ENCODE assay signal across 25 cellular contexts in the genomic region with DNA sequence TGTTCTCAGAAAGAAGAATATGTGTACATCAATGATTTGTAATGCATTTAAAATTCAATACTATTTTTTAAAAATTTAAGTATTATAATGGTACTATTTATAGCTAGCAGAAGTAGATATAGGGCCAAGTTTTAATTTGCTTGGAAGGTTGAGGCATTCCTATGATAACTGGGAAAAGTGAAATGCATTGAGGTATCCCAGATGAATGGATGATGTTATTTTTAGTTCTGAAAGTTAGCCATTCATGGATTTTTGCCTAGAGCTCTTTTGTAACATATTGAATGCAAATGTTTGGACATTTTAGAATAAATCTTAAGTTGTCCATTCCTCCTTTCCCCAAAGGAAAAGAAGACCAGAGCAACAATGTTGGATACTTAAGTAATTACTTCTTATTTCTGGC. TPM values are rescaled to one million over a fixed set of nuclear protein-coding genes. Genes with fewer than 3 reads are reported as not detected.
"Had no signal": no experiment of that assay in that cellular context is flagged by ENCODE, and none has a peak within 500 bp of the region (broad histone marks: within the 10 kb centered on the region; RNA-seq: fewer than 3 reads in every experiment).

No MANE protein-coding gene starts in this region.

- FAIRE-seq: small intestine had no signal

- H3K36me3 ChIP-seq: colonic mucosa, gastrocnemius medialis, left lung, neural progenitor cell, right lobe of liver, suprapubic skin, transverse colon, upper lobe of right lung, uterus had no signal

- H3K9ac ChIP-seq: neural progenitor cell, parathyroid adenoma had no signal

- ATAC-seq: esophagus mucosa; gastrocnemius medialis; left cardiac atrium; left lung; mucosa of descending colon; right lobe of liver; stimulated activated naive B cell treated with anti-CD40 and anti-IgM and Interleukin-4, amounts not matched to agents 10 μg/mL and 1 μg/mL and 100 μg/mL, for 72 hours; upper lobe of right lung had no signal

- DNase-seq: colonic mucosa; effector CD8-positive, alpha-beta T cell; endodermal cell; foreskin fibroblast; gastrocnemius medialis; head of caudate nucleus; left cardiac atrium; left lung; mesenchymal stem cell; mucosa of descending colon; naive B cell; right lobe of liver; small intestine; stimulated activated CD4-positive, alpha-beta T cell treated with anti-CD3 and anti-CD28 coated beads, Interleukin-15, amount 100 ng/mL, for 24 hours; stimulated activated CD4-positive, alpha-beta T cell treated with anti-CD3 and anti-CD28 coated beads, Interleukin-2, amount 100 ng/mL, for 48 hours; stimulated activated naive B cell treated with anti-CD40 and anti-IgM and Interleukin-4, amounts not matched to agents 10 μg/mL and 1 μg/mL and 100 μg/mL, for 72 hours; transverse colon; upper lobe of right lung; uterus had no signal

- H3K79me2 ChIP-seq: parathyroid adenoma had no signal

- H3K4me1 ChIP-seq: colonic mucosa, left lung, parathyroid adenoma, right lobe of liver, suprapubic skin, transverse colon, upper lobe of right lung, uterus had no signal

- H3K27me3 ChIP-seq: colonic mucosa, gastrocnemius medialis, left lung, neural progenitor cell, right lobe of liver, suprapubic skin, transverse colon, uterus had no signal

- H3K9me3 ChIP-seq: colonic mucosa, gastrocnemius medialis, left lung, mucosa of descending colon, right lobe of liver, suprapubic skin, transverse colon, upper lobe of right lung, uterus had no signal

- H3K4me2 ChIP-seq: neural progenitor cell had no signal

- H3K27ac ChIP-seq: colonic mucosa, epithelial cell of prostate, gastrocnemius medialis, left lung, neural progenitor cell, parathyroid adenoma, right lobe of liver, suprapubic skin, transverse colon, upper lobe of right lung had no signal

- H3K4me3 ChIP-seq: colonic mucosa, gastrocnemius medialis, left lung, mucosa of descending colon, neural progenitor cell, right lobe of liver, suprapubic skin, transverse colon, upper lobe of right lung, uterus had no signal

- H2AFZ ChIP-seq: neural progenitor cell, parathyroid adenoma had no signal

RNA-seq across cellular contexts. Expression of a gene that starts 47.6 kb away (rescaled TPM):
- total RNA-seq: esophagus mucosa, lung microvascular endothelial cell, right lobe of liver, suprapubic skin, upper lobe of right lung had no signal
